ENCODE assay signal across 12 cellular contexts in genomic region chr9:120891255-120891954, GRCh38. TPM values are rescaled to one million over a fixed set of nuclear protein-coding genes. Genes with fewer than 3 reads are reported as not detected.
DNase-seq lines count a peak whose midpoint lies in the region; ATAC-seq and TF ChIP-seq lines count a peak whose summit lies in the region.
"Had no signal": no experiment of that assay in that cellular context is flagged by ENCODE, and none has a peak within 500 bp of the region (broad histone marks: within the 10 kb centered on the region; RNA-seq: fewer than 3 reads in every experiment).

No MANE protein-coding gene starts in this region.

- H3K36me3 Mint-ChIP-seq in progenitor cell of endocrine pancreas (ENCODE audit: insufficient read depth): no peaks in the 10 kb centered on the region

- H3K9me3 Mint-ChIP-seq in progenitor cell of endocrine pancreas (ENCODE audit: low read depth): no peaks in the 10 kb centered on the region

- H3K4me3 ChIP-seq in urinary bladder (ENCODE audit: low read depth, low read length): no peak overlapping the region
- H3K4me3 ChIP-seq: A549, HAP-1, psoas muscle had no signal

- peak overlapping the region; percentile 83 for H3K27ac ChIP-seq in urinary bladder (ENCODE audit: low read depth)
- H3K27ac ChIP-seq: A549, psoas muscle had no signal

- WGBS in urinary bladder: 79% methylated on average over 11 of the region's 11 CpGs

- H3K4me3 Mint-ChIP-seq in progenitor cell of endocrine pancreas (ENCODE audit: low read depth): no peak overlapping the region

- ATAC-seq in GM21825 (IDR thresholded peaks at IDR 0.05; ENCODE audit: unreplicated experiment): no peak
- ATAC-seq: A549, psoas muscle had no signal

- no peak overlapping the region for H3K27ac Mint-ChIP-seq in progenitor cell of endocrine pancreas

- H3K36me3 ChIP-seq in urinary bladder (ENCODE audit: insufficient read depth): no peaks in the 10 kb centered on the region
- H3K36me3 ChIP-seq: HAP-1 had no signal

- H3K4me1 ChIP-seq in urinary bladder (ENCODE audit: insufficient read depth): no peaks in the 10 kb centered on the region
- H3K4me1 ChIP-seq: A549, HAP-1, psoas muscle had no signal

- peaks cover 8% of the 10 kb centered on the region for H3K4me1 Mint-ChIP-seq in progenitor cell of endocrine pancreas (ENCODE audit: low read depth)

- peaks cover 17% of the 10 kb centered on the region for H3K27me3 Mint-ChIP-seq in progenitor cell of endocrine pancreas

- TF ChIP-seq CTCF in progenitor cell of endocrine pancreas (IDR thresholded peaks at IDR 0.05; ENCODE audit: unreplicated experiment): no peak

- DNase-seq in activated gamma-delta T cell treated with Interleukin-2 at 50 U/mL for 16 hours (peak; percentile 64), activated gamma-delta T cell (lab: John Stamatoyannopoulos, UW) (no peak), germinal center (ENCODE audit: low spot score) (peak; percentile 26), NCI-H1105 treated with DMSO at 0.1 percent for 48 hours (lab: John Stamatoyannopoulos, UW) (no peak), progenitor cell of endocrine pancreas (ENCODE audit: low spot score, unreplicated experiment) (no peak)
- peak; percentile 66 for DNase-seq in activated T-cell treated with anti-CD3 and anti-CD28 coated beads, Interleukin-2, amount 50 U/mL, for 1 hour
- DNase-seq: hypothalamus, psoas muscle had no signal

RNA-seq across cellular contexts. Expression of gene PHF19, which starts 14.4 kb away (rescaled TPM):
- 36.6 TPM for total RNA-seq in urinary bladder
- polyA plus RNA-seq in urinary bladder: 44.6 TPM
- total RNA-seq in progenitor cell of endocrine pancreas: 27.2 and 28.4 TPM in 2 replicates

RNA-seq across cellular contexts. Expression of gene TRAF1, which starts 35.2 kb away (rescaled TPM):
- total RNA-seq in urinary bladder (4.5 TPM), progenitor cell of endocrine pancreas (6.7 TPM in 2 replicates)
- polyA plus RNA-seq in urinary bladder: 5.3 TPM

RNA-seq across cellular contexts. Expression of gene PSMD5, which starts 48.7 kb away (rescaled TPM):
- 38.0 TPM for total RNA-seq in urinary bladder
- 27.6 TPM for polyA plus RNA-seq in urinary bladder
- 47.9 and 50.1 TPM in 2 replicates for total RNA-seq in progenitor cell of endocrine pancreas

Comparison
In these comparisons a context has a peak if more than half of its experiments do, and no peak if none do; other contexts are left out.
1. DNase-seq: peak in activated gamma-delta T cell treated with Interleukin-2 at 50 U/mL for 16 hours (single experiment), activated T-cell treated with anti-CD3 and anti-CD28 coated beads, Interleukin-2, amount 50 U/mL, for 1 hour (single experiment) and germinal center (single experiment); none in activated gamma-delta T cell (single experiment), NCI-H1105 treated with DMSO at 0.1 percent for 48 hours (single experiment) and progenitor cell of endocrine pancreas (single experiment).